ENCODE assay signal across 29 cellular contexts in the genomic region with DNA sequence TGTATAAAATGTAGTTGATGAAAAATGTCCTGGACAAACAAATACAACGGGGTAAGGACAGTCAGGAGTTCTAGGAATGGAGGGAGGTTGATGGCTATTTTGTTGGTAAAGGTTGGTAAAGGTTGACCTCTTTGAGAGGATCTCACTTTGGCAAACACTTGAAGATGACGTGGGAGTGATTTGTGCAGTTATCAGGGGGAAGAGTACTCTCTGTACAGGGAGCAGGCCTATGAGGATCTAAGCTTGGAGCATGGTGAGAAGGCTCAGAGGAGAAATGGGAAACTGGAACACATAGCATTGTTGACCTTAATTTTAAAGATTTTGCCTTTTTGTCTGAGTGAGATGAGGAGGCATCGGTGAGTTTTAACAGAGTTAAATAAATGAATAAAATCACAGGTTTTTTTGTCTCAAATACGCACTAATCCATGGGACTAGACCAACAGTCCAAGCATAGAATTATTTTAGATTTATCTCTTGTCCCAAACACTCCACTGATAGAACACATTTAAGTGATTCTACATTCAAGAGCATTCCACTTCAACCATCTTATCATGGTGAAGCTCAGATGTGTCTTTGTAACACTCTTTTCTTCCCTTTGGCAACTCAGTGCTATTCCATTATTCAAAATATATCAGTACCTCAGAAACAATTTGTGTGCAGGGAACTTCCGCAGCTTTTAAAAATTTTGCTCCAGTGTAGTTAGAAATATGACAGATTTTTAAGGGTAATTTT.
"Had no signal": no experiment of that assay in that cellular context is flagged by ENCODE, and none has a peak within 500 bp of the region (broad histone marks: within the 10 kb centered on the region; RNA-seq: fewer than 3 reads in every experiment).

No MANE protein-coding gene starts in this region.

- H3K4me1 ChIP-seq: ascending aorta, esophagus squamous epithelium, left lung, thyroid gland, upper lobe of left lung, vagina had no signal

- H3K27me3 ChIP-seq: ascending aorta, esophagus squamous epithelium, thyroid gland, upper lobe of left lung, vagina had no signal

- H3K27ac ChIP-seq: ascending aorta, esophagus squamous epithelium, left lung, neutrophil, thyroid gland, upper lobe of left lung, vagina, VCaP had no signal

- H3K4me3 ChIP-seq: ascending aorta, left lung, smooth muscle cell, thyroid gland, upper lobe of left lung, vagina had no signal

- H3K9me3 ChIP-seq: ascending aorta, esophagus squamous epithelium, left lung, neutrophil, thyroid gland, upper lobe of left lung, vagina had no signal

- ATAC-seq: left lung; stimulated activated memory B cell treated with anti-CD40 and anti-IgM and Interleukin-4, amounts not matched to agents 10 μg/mL and 1 μg/mL and 100 μg/mL, for 72 hours; stimulated activated naive CD8-positive, alpha-beta T cell treated with anti-CD3 and anti-CD28 coated beads, Interleukin-15, amount 100 ng/mL, for 72 hours had no signal

- DNase-seq: activated CD4-positive, alpha-beta T cell treated with anti-CD3 and anti-CD28 coated beads for 4 hours; activated CD4-positive, alpha-beta T cell treated with anti-CD3 and anti-CD28 coated beads, Interleukin-2, amount 50 U/mL, for 4 hours; activated CD8-positive, alpha-beta memory T cell treated with anti-CD3 and anti-CD28 coated beads for 24 hours; activated CD8-positive, alpha-beta memory T cell treated with anti-CD3 and anti-CD28 coated beads, Interleukin-2, amount 50 U/mL, for 4 hours; activated effector memory CD4-positive, alpha-beta T cell treated with anti-CD3 and anti-CD28 coated beads, Interleukin-2, amount 50 U/mL, for 16 hours; activated naive CD4-positive, alpha-beta T cell treated with anti-CD3 and anti-CD28 coated beads for 36 hours; activated naive CD8-positive, alpha-beta T cell treated with anti-CD3 and anti-CD28 coated beads for 36 hours; activated T-cell treated with anti-CD3 and anti-CD28 coated beads, Interleukin-2, amount 50 U/mL, for 1 hour; central memory CD4-positive, alpha-beta T cell; esophagus squamous epithelium; hypothalamus; immature natural killer cell; left lung; naive B cell; nephron progenitor cell; stimulated activated CD4-positive, alpha-beta T cell treated with anti-CD3 and anti-CD28 coated beads, Interleukin-1b, Interleukin-23, amount 100 ng/mL, for 48 hours; stimulated activated CD4-positive, alpha-beta T cell treated with anti-CD3 and anti-CD28 coated beads, Interleukin-4, amount 100 ng/mL, for 4 hours; stimulated activated CD8-positive, alpha-beta memory T cell treated with anti-CD3 and anti-CD28 coated beads, Interleukin-4, amount 100 ng/mL, for 48 hours; stimulated activated naive CD8-positive, alpha-beta T cell treated with anti-CD3 and anti-CD28 coated beads, Interleukin-15, amount 100 ng/mL, for 72 hours; SW 1271; T-helper 9 cell; thyroid gland; upper lobe of left lung had no signal

- H3K36me3 ChIP-seq: ascending aorta, esophagus squamous epithelium, left lung, neutrophil, thyroid gland, upper lobe of left lung, vagina had no signal
